Comparison of ENCODE assay signal across 26 cellular contexts in the genomic region with DNA sequence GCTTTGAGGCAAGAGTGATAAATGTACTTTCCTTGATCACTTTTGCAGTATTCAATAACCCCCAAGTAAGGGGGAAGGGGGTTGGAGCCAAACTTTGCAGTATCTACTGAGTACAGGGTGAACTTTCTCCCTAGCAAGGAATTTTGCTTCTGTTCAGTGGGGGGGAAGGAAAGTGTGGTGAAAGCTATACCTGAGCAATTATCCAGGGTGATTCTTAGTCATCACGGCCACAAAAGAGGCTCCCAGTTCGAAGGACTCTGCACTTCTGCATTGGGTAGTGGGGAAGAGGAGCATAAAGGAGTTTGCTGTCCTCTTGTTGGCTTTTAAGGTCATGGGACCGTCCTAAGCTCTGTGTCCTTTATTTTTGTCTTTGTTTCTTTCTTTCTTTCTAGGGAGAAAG.
"Had no signal": no experiment of that assay in that cellular context is flagged by ENCODE, and none has a peak within 500 bp of the region (broad histone marks: within the 10 kb centered on the region; RNA-seq: fewer than 3 reads in every experiment).

No MANE protein-coding gene starts in this region.

- H3K9me3 ChIP-seq: ascending aorta, MG63 had no signal

- DNase-seq: activated CD4-positive, alpha-beta T cell treated with anti-CD3 and anti-CD28 coated beads, Interleukin-2, amount 10 ng/mL, durations not matched to agents 24 days and 14 days; activated CD4-positive, alpha-beta T cell treated with anti-CD3 and anti-CD28 coated beads, Interleukin-2, amount 50 U/mL, for 4 hours; activated CD8-positive, alpha-beta T cell treated with anti-CD3 and anti-CD28 coated beads for 36 hours; activated gamma-delta T cell; activated naive CD4-positive, alpha-beta T cell treated with Interleukin-2 at 50 U/mL for 16 hours; activated naive CD8-positive, alpha-beta T cell treated with anti-CD3 and anti-CD28 coated beads, Interleukin-2, amount 10 ng/mL, durations not matched to agents 7 days and 5 days; activated T-cell treated with anti-CD3 and anti-CD28 coated beads, Interleukin-2, amount 50 U/mL, for 1 hour; activated T-cell treated with anti-CD3 and anti-CD28 coated beads, Interleukin-2, amount 50 U/mL, for 72 hours; amygdala; Kasumi-1; KG1; MG63; NCI-H1048; NCI-H1105 treated with DMSO at 0.1 percent for 48 hours; NCI-H1436; NCI-H1694; NCI-H2029; NCI-H345; NCI-H748 treated with DMSO at 0.1 percent for 48 hours; NK-92 treated with Interleukin-12 subunit alpha and Interleukin-12 subunit beta, amount 100 ng/mL, for 24 hours; SIG-M5 had no signal

- H3K4me1 ChIP-seq: ascending aorta had no signal

- H3K4me3 ChIP-seq: ascending aorta, cardiac muscle cell, MG63 had no signal

- H3K27ac ChIP-seq: ascending aorta, RWPE1 had no signal

- ATAC-seq: activated CD8-positive, alpha-beta T cell treated with anti-CD3 and anti-CD28 coated beads for 36 hours; activated T-cell treated with anti-CD3 and anti-CD28 coated beads, Interleukin-2, amount 50 U/mL, for 72 hours; activated T-helper 17 cell treated with anti-CD3 and anti-CD28 coated beads, Interleukin-2, amount 50 U/mL, for 72 hours; Panc1 had no signal

- H3K27me3 ChIP-seq: ascending aorta, cardiac muscle cell, MG63 had no signal
